1 cellular context compared by ENCODE assay signal in the genomic region with DNA sequence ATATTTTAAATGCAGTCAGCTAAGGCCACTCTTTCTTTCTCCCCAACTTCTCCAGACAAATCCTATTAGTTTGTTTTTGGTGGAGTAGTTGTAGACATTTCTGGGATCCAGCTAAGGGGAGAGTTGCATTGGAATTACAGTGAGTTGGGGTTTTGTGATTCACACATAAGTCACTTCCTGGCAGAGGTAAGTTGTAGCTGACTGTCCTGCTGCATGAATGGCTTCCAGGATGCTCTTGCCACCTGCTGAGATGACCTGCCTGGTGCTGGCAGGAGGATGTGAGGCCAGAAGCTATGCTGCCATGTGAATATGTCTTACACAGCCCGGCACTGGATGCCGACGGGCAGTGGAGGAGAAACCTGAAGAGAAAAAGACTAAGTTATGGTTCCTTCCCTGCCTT.
TF ChIP-seq lines count a peak whose summit lies in the region.

No MANE protein-coding gene starts in this region.

TF ChIP-seq in GM23338, 12 proteins besides CTCF, POLR2A, EP300 and RAD21 (continued from another document):
- TF ChIP-seq, protein P1, sequence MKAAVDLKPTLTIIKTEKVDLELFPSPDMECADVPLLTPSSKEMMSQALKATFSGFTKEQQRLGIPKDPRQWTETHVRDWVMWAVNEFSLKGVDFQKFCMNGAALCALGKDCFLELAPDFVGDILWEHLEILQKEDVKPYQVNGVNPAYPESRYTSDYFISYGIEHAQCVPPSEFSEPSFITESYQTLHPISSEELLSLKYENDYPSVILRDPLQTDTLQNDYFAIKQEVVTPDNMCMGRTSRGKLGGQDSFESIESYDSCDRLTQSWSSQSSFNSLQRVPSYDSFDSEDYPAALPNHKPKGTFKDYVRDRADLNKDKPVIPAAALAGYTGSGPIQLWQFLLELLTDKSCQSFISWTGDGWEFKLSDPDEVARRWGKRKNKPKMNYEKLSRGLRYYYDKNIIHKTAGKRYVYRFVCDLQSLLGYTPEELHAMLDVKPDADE (IDR thresholded peaks at IDR 0.05), result no peak
- TF ChIP-seq EZH2phosphoT487 (IDR thresholded peaks at IDR 0.05; ENCODE audit: unreplicated experiment) (no peak), ZNF331 (CRISPR knock-in tag; IDR thresholded peaks at IDR 0.05; ENCODE audit: low read depth) (no peak), POLR2AphosphoS5 (IDR thresholded peaks at IDR 0.05; ENCODE audit: low read depth) (no peak), ZNF114 (CRISPR knock-in tag; IDR thresholded peaks at IDR 0.05) (no peak), JUNB (IDR thresholded peaks at IDR 0.05; ENCODE audit: unreplicated experiment) (no peak), EZH2 (IDR thresholded peaks at IDR 0.05; ENCODE audit: low read depth, unreplicated experiment) (no peak)
- TF ChIP-seq, protein P2, sequence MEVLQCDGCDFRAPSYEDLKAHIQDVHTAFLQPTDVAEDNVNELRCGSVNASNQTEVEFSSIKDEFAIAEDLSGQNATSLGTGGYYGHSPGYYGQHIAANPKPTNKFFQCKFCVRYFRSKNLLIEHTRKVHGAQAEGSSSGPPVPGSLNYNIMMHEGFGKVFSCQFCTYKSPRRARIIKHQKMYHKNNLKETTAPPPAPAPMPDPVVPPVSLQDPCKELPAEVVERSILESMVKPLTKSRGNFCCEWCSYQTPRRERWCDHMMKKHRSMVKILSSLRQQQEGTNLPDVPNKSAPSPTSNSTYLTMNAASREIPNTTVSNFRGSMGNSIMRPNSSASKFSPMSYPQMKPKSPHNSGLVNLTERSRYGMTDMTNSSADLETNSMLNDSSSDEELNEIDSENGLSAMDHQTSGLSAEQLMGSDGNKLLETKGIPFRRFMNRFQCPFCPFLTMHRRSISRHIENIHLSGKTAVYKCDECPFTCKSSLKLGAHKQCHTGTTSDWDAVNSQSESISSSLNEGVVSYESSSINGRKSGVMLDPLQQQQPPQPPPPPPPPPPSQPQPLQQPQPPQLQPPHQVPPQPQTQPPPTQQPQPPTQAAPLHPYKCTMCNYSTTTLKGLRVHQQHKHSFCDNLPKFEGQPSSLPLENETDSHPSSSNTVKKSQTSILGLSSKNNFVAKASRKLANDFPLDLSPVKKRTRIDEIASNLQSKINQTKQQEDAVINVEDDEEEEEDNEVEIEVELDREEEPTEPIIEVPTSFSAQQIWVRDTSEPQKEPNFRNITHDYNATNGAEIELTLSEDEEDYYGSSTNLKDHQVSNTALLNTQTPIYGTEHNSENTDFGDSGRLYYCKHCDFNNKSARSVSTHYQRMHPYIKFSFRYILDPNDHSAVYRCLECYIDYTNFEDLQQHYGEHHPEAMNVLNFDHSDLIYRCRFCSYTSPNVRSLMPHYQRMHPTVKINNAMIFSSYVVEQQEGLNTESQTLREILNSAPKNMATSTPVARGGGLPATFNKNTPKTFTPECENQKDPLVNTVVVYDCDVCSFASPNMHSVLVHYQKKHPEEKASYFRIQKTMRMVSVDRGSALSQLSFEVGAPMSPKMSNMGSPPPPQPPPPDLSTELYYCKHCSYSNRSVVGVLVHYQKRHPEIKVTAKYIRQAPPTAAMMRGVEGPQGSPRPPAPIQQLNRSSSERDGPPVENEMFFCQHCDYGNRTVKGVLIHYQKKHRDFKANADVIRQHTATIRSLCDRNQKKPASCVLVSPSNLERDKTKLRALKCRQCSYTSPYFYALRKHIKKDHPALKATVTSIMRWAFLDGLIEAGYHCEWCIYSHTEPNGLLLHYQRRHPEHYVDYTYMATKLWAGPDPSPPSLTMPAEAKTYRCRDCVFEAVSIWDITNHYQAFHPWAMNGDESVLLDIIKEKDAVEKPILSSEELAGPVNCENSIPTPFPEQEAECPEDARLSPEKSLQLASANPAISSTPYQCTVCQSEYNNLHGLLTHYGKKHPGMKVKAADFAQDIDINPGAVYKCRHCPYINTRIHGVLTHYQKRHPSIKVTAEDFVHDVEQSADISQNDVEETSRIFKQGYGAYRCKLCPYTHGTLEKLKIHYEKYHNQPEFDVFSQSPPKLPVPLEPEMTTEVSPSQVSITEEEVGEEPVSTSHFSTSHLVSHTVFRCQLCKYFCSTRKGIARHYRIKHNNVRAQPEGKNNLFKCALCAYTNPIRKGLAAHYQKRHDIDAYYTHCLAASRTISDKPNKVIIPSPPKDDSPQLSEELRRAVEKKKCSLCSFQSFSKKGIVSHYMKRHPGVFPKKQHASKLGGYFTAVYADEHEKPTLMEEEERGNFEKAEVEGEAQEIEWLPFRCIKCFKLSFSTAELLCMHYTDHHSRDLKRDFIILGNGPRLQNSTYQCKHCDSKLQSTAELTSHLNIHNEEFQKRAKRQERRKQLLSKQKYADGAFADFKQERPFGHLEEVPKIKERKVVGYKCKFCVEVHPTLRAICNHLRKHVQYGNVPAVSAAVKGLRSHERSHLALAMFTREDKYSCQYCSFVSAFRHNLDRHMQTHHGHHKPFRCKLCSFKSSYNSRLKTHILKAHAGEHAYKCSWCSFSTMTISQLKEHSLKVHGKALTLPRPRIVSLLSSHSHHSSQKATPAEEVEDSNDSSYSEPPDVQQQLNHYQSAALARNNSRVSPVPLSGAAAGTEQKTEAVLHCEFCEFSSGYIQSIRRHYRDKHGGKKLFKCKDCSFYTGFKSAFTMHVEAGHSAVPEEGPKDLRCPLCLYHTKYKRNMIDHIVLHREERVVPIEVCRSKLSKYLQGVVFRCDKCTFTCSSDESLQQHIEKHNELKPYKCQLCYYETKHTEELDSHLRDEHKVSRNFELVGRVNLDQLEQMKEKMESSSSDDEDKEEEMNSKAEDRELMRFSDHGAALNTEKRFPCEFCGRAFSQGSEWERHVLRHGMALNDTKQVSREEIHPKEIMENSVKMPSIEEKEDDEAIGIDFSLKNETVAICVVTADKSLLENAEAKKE (CRISPR knock-in tag; IDR thresholded peaks at IDR 0.05), result no peak
